ENCODE assay signal across 24 cellular contexts in the genomic region with DNA sequence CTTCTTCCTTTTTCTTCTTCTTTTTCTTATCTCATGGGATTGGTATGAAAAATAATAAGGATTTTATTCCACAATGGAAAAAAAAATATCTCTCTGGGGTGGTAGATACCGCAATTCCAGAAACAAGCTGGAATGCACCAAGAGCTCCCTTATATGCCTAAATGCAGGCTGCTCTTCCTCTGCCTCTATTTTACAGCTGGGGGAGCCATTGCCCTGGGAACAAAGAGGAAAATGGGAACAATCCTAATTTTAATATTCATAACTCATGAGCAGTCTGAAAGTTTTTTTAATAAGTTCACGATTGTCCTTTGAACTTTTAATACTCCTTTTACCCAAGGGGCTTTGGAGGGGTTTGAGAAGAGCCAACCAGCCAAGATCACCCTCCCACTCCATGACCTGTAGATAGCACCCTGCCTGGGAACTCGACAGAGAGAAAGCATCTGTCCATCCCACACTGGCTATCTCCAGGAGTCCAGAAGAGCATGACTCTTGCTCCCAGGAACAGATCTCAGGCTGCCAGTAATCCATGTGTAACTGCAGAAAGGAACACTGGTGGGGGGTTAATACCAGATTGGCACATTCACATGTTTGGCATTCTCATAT.
DNase-seq lines count a peak whose midpoint lies in the region; ATAC-seq and TF ChIP-seq lines count a peak whose summit lies in the region.
"Had no signal": no experiment of that assay in that cellular context is flagged by ENCODE, and none has a peak within 500 bp of the region (broad histone marks: within the 10 kb centered on the region; RNA-seq: fewer than 3 reads in every experiment).

No MANE protein-coding gene starts in this region.

- CTCF ChIA-PET in PC-9 (lab: Charles Lee), result no interaction called here

- TF ChIP-seq CTCF in CD14-positive monocyte (IDR thresholded peaks at IDR 0.05), result peak; percentile 9
- peak; percentile 22 for TF ChIP-seq CTCF in fibroblast of pulmonary artery (IDR thresholded peaks at IDR 0.05; ENCODE audit: low read length, missing control alignments)
- no peak for TF ChIP-seq CTCF in nephron (IDR thresholded peaks at IDR 0.05; ENCODE audit: unreplicated experiment in 3 of 3)
- no peak for TF ChIP-seq CTCF in PC-9 (conservative IDR thresholded peaks at IDR 0.05)

- no peak overlapping the region for H2AFZ ChIP-seq in PC-9

- H3K4me3 ChIP-seq in fibroblast of pulmonary artery (replicated peaks; ENCODE audit: low read depth, low read length) (no peak overlapping the region), PC-9 (no peak overlapping the region)
- H3K4me3 ChIP-seq: ascending aorta, heart left ventricle, psoas muscle, skin epidermis, vagina had no signal

- ATAC-seq in HG02798 (IDR thresholded peaks at IDR 0.05; ENCODE audit: poor library complexity, unreplicated experiment), result no peak
- ATAC-seq: activated CD8-positive, alpha-beta T cell treated with anti-CD3 and anti-CD28 coated beads, Interleukin-2, amount 10 ng/mL, durations not matched to agents 7 days and 5 days; CD8-positive, alpha-beta T cell; psoas muscle; stimulated activated naive CD8-positive, alpha-beta T cell treated with anti-CD3 and anti-CD28 coated beads, Interleukin-15, Interleukin-2, amounts not matched to agents 100 U/mL and 50 U/mL, for 24 hours had no signal

- H3K4me1 Mint-ChIP-seq in CD14-positive monocyte (no peaks in the 10 kb centered on the region), nephron (peaks cover 38% of the 10 kb centered on the region)

- no TSS peak for BruUV-seq in PC-9 (replicated peaks; lab: Mats Ljungman, UMichigan)

- DNase-seq in CD14-positive monocyte (ENCODE audit: low spot score) (no peak), amniotic epithelial cell (ENCODE audit: low read depth) (peak; percentile 7), fibroblast of pulmonary artery (ENCODE audit: low read depth) (no peak), PC-9 (no peak), GM03348 (ENCODE audit: low spot score) (no peak), NCI-H446 treated with DMSO at 0.1 percent for 48 hours (lab: John Stamatoyannopoulos, UW) (no peak)
- DNase-seq: activated CD8-positive, alpha-beta T cell treated with anti-CD3 and anti-CD28 coated beads, Interleukin-2, amount 10 ng/mL, durations not matched to agents 7 days and 5 days; activated effector memory CD4-positive, alpha-beta T cell treated with Interleukin-2 at 50 U/mL for 16 hours; activated T-cell treated with anti-CD3 and anti-CD28 coated beads for 4 hours; CD8-positive, alpha-beta T cell; cerebellar nuclear complex; DMS 273 treated with DMSO at 0.1 percent for 48 hours; heart left ventricle; mesenchymal stem cell; NCI-H1105 treated with DMSO at 0.1 percent for 48 hours; psoas muscle; stimulated activated naive CD8-positive, alpha-beta T cell treated with anti-CD3 and anti-CD28 coated beads, Interleukin-15, Interleukin-2, amounts not matched to agents 100 U/mL and 50 U/mL, for 24 hours had no signal

- no peaks in the 10 kb centered on the region for H3K4me1 ChIP-seq in PC-9 (replicated peaks; ENCODE audit: insufficient read depth)
- H3K4me1 ChIP-seq: ascending aorta, psoas muscle, vagina had no signal

- intact Hi-C loops in CD14-positive monocyte (cut with micrococcal nuclease) (no loop called here), PC-9 (cut with micrococcal nuclease; ENCODE audit: unreplicated experiment) (no loop called here)

- POLR2A ChIA-PET in PC-9 (lab: Charles Lee; ENCODE audit: unreplicated experiment), result no interaction called here

- no peaks in the 10 kb centered on the region for H3K9me3 ChIP-seq in PC-9 (ENCODE audit: insufficient read depth, low read depth)
- H3K9me3 ChIP-seq: ascending aorta, heart left ventricle, neutrophil, psoas muscle, vagina had no signal

- H3K4me2 ChIP-seq in PC-9, result no peak overlapping the region

- no peak overlapping the region for H3K27ac Mint-ChIP-seq in CD14-positive monocyte
- H3K27ac Mint-ChIP-seq in nephron, result peak overlapping the region in 2 of 3 experiments; percentile 10 to 22
- H3K27ac Mint-ChIP-seq: activated CD8-positive, alpha-beta T cell treated with anti-CD3 and anti-CD28 coated beads, Interleukin-2, amount 10 ng/mL, durations not matched to agents 7 days and 5 days; activated naive CD8-positive, alpha-beta T cell; CD8-positive, alpha-beta T cell had no signal

- no peaks in the 10 kb centered on the region for H3K36me3 Mint-ChIP-seq in CD14-positive monocyte
- H3K36me3 Mint-ChIP-seq in nephron (ENCODE audit: low read depth), result no peaks in the 10 kb centered on the region
- H3K36me3 Mint-ChIP-seq: activated naive CD8-positive, alpha-beta T cell; CD8-positive, alpha-beta T cell had no signal

- H3K27ac ChIP-seq in PC-9, result no peak overlapping the region
- H3K27ac ChIP-seq: ascending aorta, neutrophil, psoas muscle, skin epidermis, vagina had no signal

- H3K79me2 ChIP-seq in PC-9 (ENCODE audit: low read depth), result no peaks in the 10 kb centered on the region

- no peaks in the 10 kb centered on the region for H3K36me3 ChIP-seq in PC-9 (ENCODE audit: low read depth)
- H3K36me3 ChIP-seq: ascending aorta, heart left ventricle, neutrophil, vagina had no signal

- H3K4me3 Mint-ChIP-seq in CD14-positive monocyte (no peak overlapping the region), nephron (no peak overlapping the region)
- H3K4me3 Mint-ChIP-seq: activated CD8-positive, alpha-beta T cell treated with anti-CD3 and anti-CD28 coated beads, Interleukin-2, amount 10 ng/mL, durations not matched to agents 7 days and 5 days; activated naive CD8-positive, alpha-beta T cell; CD8-positive, alpha-beta T cell had no signal

- H3K9me2 ChIP-seq in PC-9 (ENCODE audit: insufficient read depth), result no peaks in the 10 kb centered on the region; the same call in 1 of the 2 replicates

- H3K27me3 ChIP-seq in PC-9 (ENCODE audit: insufficient read depth, low read depth), result no peaks in the 10 kb centered on the region
- H3K27me3 ChIP-seq: ascending aorta, heart left ventricle, neutrophil, vagina had no signal

- peaks cover 0 to 2% (median 0%) of the 10 kb centered on the region in 3 donors for H3K27me3 Mint-ChIP-seq in CD14-positive monocyte (ENCODE audit: low read depth in 3 of 3)
- H3K27me3 Mint-ChIP-seq in nephron (ENCODE audit: low read depth), result peaks cover 16% of the 10 kb centered on the region
- H3K27me3 Mint-ChIP-seq: activated naive CD8-positive, alpha-beta T cell had no signal

- no peaks in the 10 kb centered on the region for H3F3A ChIP-seq in PC-9 (ENCODE audit: insufficient read depth, low read depth)

- H4K20me1 ChIP-seq in PC-9 (ENCODE audit: insufficient read depth), result no peaks in the 10 kb centered on the region

- H3K9me3 Mint-ChIP-seq in CD14-positive monocyte (peaks cover 0 to 3% (median 0%) of the 10 kb centered on the region in 7 donors), nephron (no peaks in the 10 kb centered on the region)
- H3K9me3 Mint-ChIP-seq: CD8-positive, alpha-beta T cell had no signal

Comparison
In these comparisons a context has a peak if more than half of its experiments do, and no peak if none do; other contexts are left out.
1. H3K27ac Mint-ChIP-seq: peak in nephron (2 of 3); none in CD14-positive monocyte (0 of 7).
2. CTCF ChIP-seq: peak in CD14-positive monocyte (single experiment) and fibroblast of pulmonary artery (single experiment); none in nephron (0 of 3) and PC-9 (single experiment).